ENCODE assay signal across 16 cellular contexts in genomic region chr15:78171864-78172472, GRCh38.
"Had no signal": no experiment of that assay in that cellular context is flagged by ENCODE, and none has a peak within 500 bp of the region (broad histone marks: within the 10 kb centered on the region; RNA-seq: fewer than 3 reads in every experiment).

No MANE protein-coding gene starts in this region.

- FAIRE-seq: frontal cortex had no signal

- H3K27me3 Mint-ChIP-seq: activated CD4-positive, alpha-beta memory T cell treated with anti-CD3 and anti-CD28 coated beads for 36 hours; activated CD4-positive, alpha-beta T cell treated with anti-CD3 and anti-CD28 coated beads for 36 hours; activated naive CD8-positive, alpha-beta T cell; central memory CD8-positive, alpha-beta T cell had no signal

- H3K4me3 Mint-ChIP-seq: activated CD4-positive, alpha-beta memory T cell treated with anti-CD3 and anti-CD28 coated beads for 36 hours; activated CD4-positive, alpha-beta T cell treated with anti-CD3 and anti-CD28 coated beads for 36 hours; activated naive CD8-positive, alpha-beta T cell; activated T-cell treated with anti-CD3 and anti-CD28 coated beads, Interleukin-2, amount 50 U/mL, for 4 hours; central memory CD8-positive, alpha-beta T cell; mesothelial cell of epicardium had no signal

- H3K27ac Mint-ChIP-seq: activated CD4-positive, alpha-beta memory T cell treated with anti-CD3 and anti-CD28 coated beads for 36 hours; activated CD4-positive, alpha-beta T cell treated with anti-CD3 and anti-CD28 coated beads for 36 hours; activated naive CD8-positive, alpha-beta T cell had no signal

- H3K27ac ChIP-seq: body of pancreas, epithelial cell of prostate, tibial artery, WERI-Rb-1 had no signal

- H3K9me3 Mint-ChIP-seq: activated CD4-positive, alpha-beta memory T cell treated with anti-CD3 and anti-CD28 coated beads for 36 hours; activated T-cell treated with anti-CD3 and anti-CD28 coated beads, Interleukin-2, amount 50 U/mL, for 4 hours; central memory CD8-positive, alpha-beta T cell; mesothelial cell of epicardium had no signal

- DNase-seq: activated CD4-positive, alpha-beta memory T cell treated with anti-CD3 and anti-CD28 coated beads for 36 hours; activated CD4-positive, alpha-beta T cell treated with anti-CD3 and anti-CD28 coated beads for 36 hours; activated effector memory CD4-positive, alpha-beta T cell treated with anti-CD3 and anti-CD28 coated beads, Interleukin-2, amount 50 U/mL, for 16 hours; activated T-cell treated with anti-CD3 and anti-CD28 coated beads, Interleukin-2, amount 50 U/mL, for 4 hours; amygdala; body of pancreas; effector memory CD4-positive, alpha-beta T cell; stimulated activated CD4-positive, alpha-beta T cell treated with anti-CD3 and anti-CD28 coated beads, Interleukin-1b, Interleukin-23, amount 100 ng/mL, for 48 hours; tibial artery; WERI-Rb-1 had no signal

- H3K4me1 ChIP-seq: body of pancreas, tibial artery had no signal

- H3K9me3 ChIP-seq: body of pancreas, tibial artery had no signal

- H3K27me3 ChIP-seq: body of pancreas, tibial artery had no signal

- ATAC-seq: activated CD4-positive, alpha-beta T cell treated with anti-CD3 and anti-CD28 coated beads for 36 hours; activated T-cell treated with anti-CD3 and anti-CD28 coated beads, Interleukin-2, amount 50 U/mL, for 4 hours; body of pancreas; sciatic nerve had no signal

- H3K4me1 Mint-ChIP-seq: mesothelial cell of epicardium had no signal

- H3K4me3 ChIP-seq: body of pancreas, tibial artery had no signal
